In genomic region chr1:161740871-161741270, GRCh38 we compare ENCODE assay signal across 1 cellular context.
TF ChIP-seq lines count a peak whose summit lies in the region.

No MANE protein-coding gene starts in this region.

TF ChIP-seq in GM12878, 131 proteins besides CTCF, POLR2A, EP300 and RAD21:
- TF ChIP-seq PKNOX1 (IDR thresholded peaks at IDR 0.05): no peak
- no peak for TF ChIP-seq RBBP5 (conservative IDR thresholded peaks at IDR 0.05)
- no peak for TF ChIP-seq NFXL1 (IDR thresholded peaks at IDR 0.05; ENCODE audit: borderline replicate concordance)
- TF ChIP-seq ATF2 (IDR thresholded peaks at IDR 0.05; ENCODE audit: low read length): no peak
- no peak for TF ChIP-seq SMAD1 (IDR thresholded peaks at IDR 0.05; ENCODE audit: low read depth, partially characterized antibody)
- TF ChIP-seq IRF3 (IDR thresholded peaks at IDR 0.05): no peak
- no peak for TF ChIP-seq IKZF1 (conservative IDR thresholded peaks at IDR 0.05)
- TF ChIP-seq ZNF24 (IDR thresholded peaks at IDR 0.05): no peak
- TF ChIP-seq TAF1 (IDR thresholded peaks at IDR 0.05; ENCODE audit: borderline replicate concordance, low read depth, low read length): no peak
- no peak for TF ChIP-seq NR2C2 (IDR thresholded peaks at IDR 0.05; ENCODE audit: borderline replicate concordance, control insufficient read depth, insufficient read length, low read depth)
- TF ChIP-seq ETV6 (conservative IDR thresholded peaks at IDR 0.05 in 1 of 2, IDR thresholded peaks at IDR 0.05 in 1 of 2; ENCODE audit: borderline replicate concordance in 1 of 2, low read depth in 1 of 2): no peak
TF ChIP-seq in GM12878: peak in this region for 0.
